Comparison of ENCODE assay signal across 8 cellular contexts in genomic region chr10:79445217-79445707, GRCh38. TPM values are rescaled to one million over a fixed set of nuclear protein-coding genes. Genes with fewer than 3 reads are reported as not detected.
DNase-seq lines count a peak whose midpoint lies in the region; ATAC-seq and TF ChIP-seq lines count a peak whose summit lies in the region.

Gene ZCCHC24 (minus strand): TSS chr10:79445624. CDS start chr10:79445440, 184 bp downstream.

- peaks cover 24% of the 10 kb centered on the region for H3K4me1 Mint-ChIP-seq in activated CD4-positive, alpha-beta T cell treated with anti-CD3 and anti-CD28 coated beads, Interleukin-2, amount 10 ng/mL, durations not matched to agents 7 days and 5 days

- H3K36me3 ChIP-seq in neuron (ENCODE audit: insufficient read depth, low read length) = no peaks in the 10 kb centered on the region

- CTCF ChIA-PET in activated CD4-positive, alpha-beta T cell treated with anti-CD3 and anti-CD28 coated beads, Interleukin-2, amount 10 ng/mL, durations not matched to agents 7 days and 5 days (lab: Charles Lee) = interaction anchor here (0.7 to 1.8 kb wide), 3 partner anchors 11 to 97 kb away, joined by 3 to 4 read pairs (median 3); no protein-coding TSS in a partner anchor

- H3K27me3 Mint-ChIP-seq in activated CD4-positive, alpha-beta T cell treated with anti-CD3 and anti-CD28 coated beads, Interleukin-2, amount 10 ng/mL, durations not matched to agents 7 days and 5 days = peaks cover 29% of the 10 kb centered on the region

- H3K9me3 ChIP-seq in neuron (ENCODE audit: low read length) = no peaks in the 10 kb centered on the region

- POLR2A ChIA-PET in activated CD4-positive, alpha-beta T cell treated with anti-CD3 and anti-CD28 coated beads, Interleukin-2, amount 10 ng/mL, durations not matched to agents 7 days and 5 days (lab: Charles Lee) = no interaction called here

- peak within 1 kb of the TSS; percentile 51 for H3K27ac Mint-ChIP-seq in activated CD4-positive, alpha-beta T cell treated with anti-CD3 and anti-CD28 coated beads, Interleukin-2, amount 10 ng/mL, durations not matched to agents 7 days and 5 days

- no peaks in the 10 kb centered on the region for H3K36me3 Mint-ChIP-seq in activated CD4-positive, alpha-beta T cell treated with anti-CD3 and anti-CD28 coated beads, Interleukin-2, amount 10 ng/mL, durations not matched to agents 7 days and 5 days (ENCODE audit: low read depth)

- peaks cover 29% of the 10 kb centered on the region for H3K27me3 ChIP-seq in neuron (ENCODE audit: insufficient read depth, low read length)

- peak within 1 kb of the TSS; percentile 91 for H2AFZ ChIP-seq in neuron (ENCODE audit: low read depth, low read length)

- TF ChIP-seq CTCF in GM10266 (IDR thresholded peaks at IDR 0.05; ENCODE audit: control insufficient read depth, insufficient read depth, low read depth, missing control alignments) (no peak), foreskin fibroblast (IDR thresholded peaks at IDR 0.05; ENCODE audit: low read depth, low read length) (no peak)

- ATAC-seq in GM19468 (IDR thresholded peaks at IDR 0.05; ENCODE audit: extremely low read depth, unreplicated experiment) (peak; percentile 6), HG03469 (IDR thresholded peaks at IDR 0.05; ENCODE audit: unreplicated experiment) (peak; percentile 21)

- no peaks in the 10 kb centered on the region for H3K9me3 Mint-ChIP-seq in activated CD4-positive, alpha-beta T cell treated with anti-CD3 and anti-CD28 coated beads, Interleukin-2, amount 10 ng/mL, durations not matched to agents 7 days and 5 days

- H3K4me3 Mint-ChIP-seq in activated CD4-positive, alpha-beta T cell treated with anti-CD3 and anti-CD28 coated beads, Interleukin-2, amount 10 ng/mL, durations not matched to agents 7 days and 5 days = peak within 1 kb of the TSS; percentile 79

- H3K4me3 ChIP-seq in foreskin fibroblast (ENCODE audit: low read depth in 1 of 2, low read length in 2 of 2) (peak within 1 kb of the TSS; percentile 87 to 91), neuron (ENCODE audit: low read length) (peak within 1 kb of the TSS; percentile 58)

- DNase-seq in GM10266 (ENCODE audit: extremely low spot score) = peak; percentile 66
- no peak for DNase-seq in activated CD4-positive, alpha-beta T cell treated with anti-CD3 and anti-CD28 coated beads, Interleukin-2, amount 10 ng/mL, durations not matched to agents 7 days and 5 days
- no peak for DNase-seq in foreskin fibroblast
- no peak for DNase-seq in DMS153 (lab: John Stamatoyannopoulos, UW)
- DNase-seq in DMS114 treated with DMSO at 0.1 percent for 48 hours (lab: John Stamatoyannopoulos, UW; ENCODE audit: unreplicated experiment) = no peak

- H3K4me1 ChIP-seq in neuron (ENCODE audit: insufficient read depth, low read length) = peaks cover 16% of the 10 kb centered on the region

RNA-seq across cellular contexts. Expression of gene ZCCHC24, which starts in this region (rescaled TPM):
- total RNA-seq in activated CD4-positive, alpha-beta T cell treated with anti-CD3 and anti-CD28 coated beads, Interleukin-2, amount 10 ng/mL, durations not matched to agents 7 days and 5 days = under 1 TPM; 0.52 to 0.73 TPM
